Comparison of ENCODE assay signal across 8 cellular contexts in genomic region chr11:66312549-66313320, GRCh38. TPM values are rescaled to one million over a fixed set of nuclear protein-coding genes. Genes with fewer than 3 reads are reported as not detected.
DNase-seq lines count a peak whose midpoint lies in the region; ATAC-seq and TF ChIP-seq lines count a peak whose summit lies in the region.

No MANE protein-coding gene starts in this region.

- no peaks in the 10 kb centered on the region for H3K36me3 Mint-ChIP-seq in IgD-negative memory B cell

- peaks cover 0 to 14% (median 9%) of the 10 kb centered on the region in 3 donors for H3K4me1 Mint-ChIP-seq in IgD-negative memory B cell

- H3K4me3 Mint-ChIP-seq in IgD-negative memory B cell = peak overlapping the region; percentile 88 to 100 (median 96)

- H3K9me3 Mint-ChIP-seq in IgD-negative memory B cell = no peaks in the 10 kb centered on the region

- peak overlapping the region; percentile 61 for H3K4me3 ChIP-seq in epithelial cell of proximal tubule (ENCODE audit: low read depth, low read length)

- peak overlapping the region; percentile 83 to 99 (median 94) for H3K27ac Mint-ChIP-seq in IgD-negative memory B cell

- H3K27me3 Mint-ChIP-seq in IgD-negative memory B cell = no peaks in the 10 kb centered on the region

- peak; percentile 63 for ATAC-seq in GM21576 (IDR thresholded peaks at IDR 0.05; ENCODE audit: unreplicated experiment)

- no peak for TF ChIP-seq CTCF in epithelial cell of proximal tubule (conservative IDR thresholded peaks at IDR 0.05; ENCODE audit: low read depth, low read length)

- DNase-seq in DMS 273 treated with DMSO at 0.1 percent for 48 hours (lab: John Stamatoyannopoulos, UW) (peak; percentile 92), OCI-M2 (lab: John Stamatoyannopoulos, UW; ENCODE audit: unreplicated experiment) (peak; percentile 66), epithelial cell of proximal tubule (ENCODE audit: low read depth) (peak; percentile 67), mucosa of gallbladder (ENCODE audit: low spot score) (peak; percentile 100)
- peak; percentile 98 for DNase-seq in activated T-cell treated with anti-CD3 and anti-CD28 coated beads, Interleukin-2, amount 50 U/mL, for 1 hour
- DNase-seq in stimulated activated CD8-positive, alpha-beta memory T cell treated with anti-CD3 and anti-CD28 coated beads, Interleukin-4, amount 100 ng/mL, for 1 hour (ENCODE audit: low read depth in 2 of 2, low spot score in 1 of 2) = peak; percentile 98 to 99

RNA-seq across cellular contexts. Expression of gene CD248, which starts 4.1 kb away (rescaled TPM):
- 0.19 TPM for polyA plus RNA-seq in IgD-negative memory B cell
- total RNA-seq in epithelial cell of proximal tubule (0.07 and 1.0 TPM in 2 replicates), mucosa of gallbladder (34.7 TPM)

RNA-seq across cellular contexts. Expression of gene TMEM151A, which starts 21.0 kb away (rescaled TPM):
- not detected for polyA plus RNA-seq in IgD-negative memory B cell
- total RNA-seq in epithelial cell of proximal tubule (0.58 TPM in 1 of 2 replicates, not detected in the other), mucosa of gallbladder (61.6 TPM)

RNA-seq across cellular contexts. Expression of gene RIN1, which starts 23.5 kb away (rescaled TPM):
- 0.28 TPM for polyA plus RNA-seq in IgD-negative memory B cell
- total RNA-seq in epithelial cell of proximal tubule = 18.9 and 21.1 TPM in 2 replicates
- total RNA-seq in mucosa of gallbladder = 16.0 TPM

RNA-seq across cellular contexts. Expression of gene YIF1A, which starts 23.8 kb away (rescaled TPM):
- 72.5 TPM for polyA plus RNA-seq in IgD-negative memory B cell
- total RNA-seq in epithelial cell of proximal tubule (106 and 152 TPM in 2 replicates), mucosa of gallbladder (103 TPM)

RNA-seq across cellular contexts. Expression of gene BRMS1, which starts 32.2 kb away (rescaled TPM):
- polyA plus RNA-seq in IgD-negative memory B cell = 80.6 TPM
- total RNA-seq in epithelial cell of proximal tubule (72.0 and 95.1 TPM in 2 replicates), mucosa of gallbladder (32.2 TPM)

Comparison
In these comparisons a context has a peak if more than half of its experiments do, and no peak if none do; other contexts are left out.
1. Peak in every context shown above with its lines: DNase-seq, ATAC-seq and H3K4me3 ChIP-seq.
2. RNA of gene CD248, which starts 4.1 kb away (total RNA-seq): 34.7 TPM in mucosa of gallbladder (single experiment); 0.07 to 1.0 TPM in epithelial cell of proximal tubule; every median in the first group is over 10 times any median in the second.
3. RNA of gene TMEM151A, which starts 21.0 kb away (total RNA-seq): 61.6 TPM in mucosa of gallbladder (single experiment); 0.58 TPM in epithelial cell of proximal tubule; every median in the first group is over 10 times any median in the second.